Comparison of ENCODE assay signal across 8 cellular contexts in the genomic region with DNA sequence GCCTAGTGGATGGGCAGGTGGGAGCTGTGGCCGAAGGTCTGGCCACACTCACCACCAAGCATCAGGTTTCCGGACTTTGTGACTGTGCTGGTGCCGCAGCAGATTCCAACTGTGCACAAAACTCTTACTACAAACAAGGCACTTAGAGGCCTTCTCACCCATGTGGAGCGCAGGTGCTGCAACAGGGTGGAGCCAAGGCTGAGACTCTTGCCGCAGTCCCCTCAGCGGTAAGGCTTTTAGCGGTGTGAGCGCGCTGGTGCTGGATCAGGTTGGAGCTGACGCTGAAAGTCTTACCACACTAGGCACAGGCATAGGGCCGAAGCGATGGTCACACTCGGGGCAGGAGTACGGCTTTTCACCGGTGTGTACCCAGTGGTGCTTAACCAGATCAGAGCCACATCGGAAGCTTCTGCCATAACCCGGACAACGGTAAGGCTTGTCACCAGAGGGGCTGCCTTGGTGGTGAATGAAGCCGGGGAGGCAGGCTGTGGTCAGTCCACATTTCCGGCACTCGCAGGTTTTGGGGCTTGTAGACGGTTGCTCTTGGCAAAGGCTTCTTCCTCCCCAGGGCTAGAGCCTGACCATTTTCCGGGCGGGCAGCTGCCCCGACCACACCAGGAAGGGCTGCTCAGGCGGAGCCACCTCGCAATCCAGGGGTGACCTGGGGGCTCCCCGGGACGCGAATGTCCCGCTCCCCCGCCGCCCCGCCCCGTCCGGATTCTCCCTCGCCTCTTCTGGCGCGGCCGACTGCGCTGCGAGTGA. TPM values are rescaled to one million over a fixed set of nuclear protein-coding genes. Genes with fewer than 3 reads are reported as not detected.
A peak's percentile ranks its signal among the peaks of the same experiment; 100 is the strongest.
DNase-seq lines count a peak whose midpoint lies in the region; ATAC-seq and TF ChIP-seq lines count a peak whose summit lies in the region.

No MANE protein-coding gene starts in this region.

- peaks cover 34% of the 10 kb centered on the region for H3K36me3 Mint-ChIP-seq in activated naive CD4-positive, alpha-beta T cell treated with anti-CD3 and anti-CD28 coated beads, Interleukin-2, amount 10 ng/mL, durations not matched to agents 7 days and 5 days

- H3K4me3 ChIP-seq in heart right ventricle: peak overlapping the region; percentile 37 to 90 (median 75)

- peak in 2 of 9 donors; percentile 26 to 30 for TF ChIP-seq CTCF in heart right ventricle (IDR thresholded peaks at IDR 0.05)

- H3K27ac Mint-ChIP-seq in activated naive CD4-positive, alpha-beta T cell treated with anti-CD3 and anti-CD28 coated beads, Interleukin-2, amount 10 ng/mL, durations not matched to agents 7 days and 5 days: peak overlapping the region; percentile 98

- CTCF ChIA-PET in activated naive CD4-positive, alpha-beta T cell treated with anti-CD3 and anti-CD28 coated beads, Interleukin-2, amount 10 ng/mL, durations not matched to agents 7 days and 5 days (lab: Charles Lee): interaction anchor here (0.7 to 7.8 kb wide), 8 partner anchors 11 to 409 kb away, joined by 3 to 62 read pairs (median 3); partner anchors contain the start of gene RUSF1

- DNase-seq in DMS153 (lab: John Stamatoyannopoulos, UW) (peak; percentile 16), DMS153 treated with DMSO at 0.1 percent for 48 hours (lab: John Stamatoyannopoulos, UW; ENCODE audit: unreplicated experiment) (no peak), RKO (ENCODE audit: low spot score) (peak; percentile 76), heart right ventricle (peak; percentile 59 to 62), renal cortical epithelial cell (ENCODE audit: low read depth) (peak; percentile 51)
- DNase-seq in activated naive CD4-positive, alpha-beta T cell treated with anti-CD3 and anti-CD28 coated beads, Interleukin-2, amount 10 ng/mL, durations not matched to agents 7 days and 5 days: peak; percentile 76

- H3K27me3 ChIP-seq in heart right ventricle: no peaks in the 10 kb centered on the region

- H3K27me3 Mint-ChIP-seq in activated naive CD4-positive, alpha-beta T cell treated with anti-CD3 and anti-CD28 coated beads, Interleukin-2, amount 10 ng/mL, durations not matched to agents 7 days and 5 days: peaks cover 3% of the 10 kb centered on the region

- no peaks in the 10 kb centered on the region for H3K9me3 ChIP-seq in heart right ventricle

- peak; percentile 2 for ATAC-seq in HG03045 (IDR thresholded peaks at IDR 0.05; ENCODE audit: unreplicated experiment)
- ATAC-seq in heart right ventricle: peak in 7 of 8 donors; percentile 0 to 10 (median 3)
- no peak for ATAC-seq in HG03520 (IDR thresholded peaks at IDR 0.05; ENCODE audit: unreplicated experiment)

- 1 to 3% methylated on average over 42 of the region's 42 CpGs for WGBS in heart right ventricle, 2 donors

- peaks cover 57% of the 10 kb centered on the region for H3K4me1 Mint-ChIP-seq in activated naive CD4-positive, alpha-beta T cell treated with anti-CD3 and anti-CD28 coated beads, Interleukin-2, amount 10 ng/mL, durations not matched to agents 7 days and 5 days

- peak overlapping the region; percentile 95 to 100 (median 98) for H3K27ac ChIP-seq in heart right ventricle

- no peaks in the 10 kb centered on the region for H3K9me3 Mint-ChIP-seq in activated naive CD4-positive, alpha-beta T cell treated with anti-CD3 and anti-CD28 coated beads, Interleukin-2, amount 10 ng/mL, durations not matched to agents 7 days and 5 days

- H3K4me3 Mint-ChIP-seq in activated naive CD4-positive, alpha-beta T cell treated with anti-CD3 and anti-CD28 coated beads, Interleukin-2, amount 10 ng/mL, durations not matched to agents 7 days and 5 days: peak overlapping the region; percentile 92

- peaks cover 11 to 63% (median 56%) of the 10 kb centered on the region in 9 donors for H3K4me1 ChIP-seq in heart right ventricle

- intact Hi-C loops in heart right ventricle (cut with DNase I): loop anchor here in 5 of 10 donors (2.0 to 10.0 kb wide), 7 partner anchors 51 to 501 kb away; partner anchors contain the start of genes FUS (in 3 of the 5), KAT8 (in 1 of the 5), RUSF1 (in 1 of the 5) and SETD1A (in 1 of the 5)

- peaks cover 0 to 22% (median 11%) of the 10 kb centered on the region in 9 donors for H3K36me3 ChIP-seq in heart right ventricle

RNA-seq across cellular contexts. Expression of gene ARMC5, which starts 1.0 kb away (rescaled TPM):
- total RNA-seq in heart right ventricle (1 to 10 TPM; 3.8 to 7.8 (median 6.4) TPM), renal cortical epithelial cell (5.4 and 8.7 TPM in 2 replicates)
- 10 to 100 TPM in 1 of 2 donors, 1 to 10 TPM in 1; 8.4 to 11.9 TPM for polyA plus RNA-seq in heart right ventricle

RNA-seq across cellular contexts. Expression of gene TGFB1I1, which starts 13.7 kb away (rescaled TPM):
- total RNA-seq in heart right ventricle (10 to 100 TPM; 11.3 to 43.0 (median 16.7) TPM), renal cortical epithelial cell (26.5 and 31.4 TPM in 2 replicates)
- 10 to 100 TPM; 20.8 to 37.3 TPM for polyA plus RNA-seq in heart right ventricle

RNA-seq across cellular contexts. Expression of gene ZNF843, which starts 15.7 kb away (rescaled TPM):
- 1 to 10 TPM; 1.9 to 5.4 (median 2.7) TPM for total RNA-seq in heart right ventricle
- polyA plus RNA-seq in heart right ventricle: 1 to 10 TPM in 1 of 2 donors, under 1 TPM in 1; 0.22 to 1.5 TPM
- total RNA-seq in renal cortical epithelial cell: 0.99 TPM in 1 of 2 replicates, not detected in the other

RNA-seq across cellular contexts. Expression of gene SLC5A2, which starts 24.7 kb away (rescaled TPM):
- total RNA-seq in heart right ventricle (not detected), renal cortical epithelial cell (0.52 and 0.60 TPM in 2 replicates)
- 1 to 10 TPM in 1 of 2 donors, under 1 TPM in 1; 0.77 to 1.9 TPM for polyA plus RNA-seq in heart right ventricle

RNA-seq across cellular contexts. Expression of gene COX6A2, which starts 30.1 kb away (rescaled TPM):
- total RNA-seq in heart right ventricle (1,000 to 10,000 TPM in 8 of 10 donors, 100 to 1,000 TPM in 2; 615 to 1,697 (median 1,335) TPM), renal cortical epithelial cell (not detected in 2 replicates)
- polyA plus RNA-seq in heart right ventricle: 1,000 to 10,000 TPM; 1,540 to 9,450 TPM
